In the genomic region with DNA sequence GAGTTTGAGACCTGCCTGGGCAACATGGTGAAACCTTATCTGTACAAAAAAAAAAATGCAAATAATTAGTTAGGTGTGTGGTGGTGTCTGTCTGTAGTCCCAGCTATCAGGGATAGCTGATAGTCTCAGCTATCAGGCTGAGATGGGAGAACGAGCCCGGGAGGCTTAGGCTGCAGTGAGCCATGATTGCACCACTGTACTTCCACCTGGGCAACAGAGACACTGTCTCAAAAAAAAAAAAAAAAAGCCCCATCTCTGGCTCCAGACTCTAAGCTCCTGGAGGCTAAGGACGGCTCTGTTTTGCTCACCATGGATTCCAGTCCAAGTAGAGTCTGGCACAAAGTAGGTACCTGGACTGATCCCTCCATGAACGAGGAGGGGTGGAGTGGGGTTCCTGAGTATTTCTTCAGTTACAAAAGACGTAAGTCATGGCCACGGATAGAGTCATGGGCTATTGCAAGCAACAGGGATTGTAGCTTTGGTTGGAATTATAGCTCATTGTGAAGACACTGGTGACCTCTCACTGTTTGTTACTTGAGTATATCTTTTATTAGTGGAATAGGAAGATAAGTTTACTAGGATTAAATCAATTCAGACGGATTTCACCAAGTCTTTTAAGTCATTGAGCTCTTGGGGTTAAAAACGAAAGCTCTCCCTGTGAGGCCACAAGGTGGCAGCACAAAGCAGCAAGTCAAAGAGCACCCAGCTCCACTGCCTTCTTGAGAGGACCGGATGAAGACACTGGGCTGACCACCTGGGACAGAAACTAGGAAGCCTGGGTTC, we compare ENCODE assay signal across 8 cellular contexts. TPM values are rescaled to one million over a fixed set of nuclear protein-coding genes. Genes with fewer than 3 reads are reported as not detected.
DNase-seq lines count a peak whose midpoint lies in the region; ATAC-seq and TF ChIP-seq lines count a peak whose summit lies in the region.

No MANE protein-coding gene starts in this region.

- peak; percentile 77 for ATAC-seq in HG03521 (IDR thresholded peaks at IDR 0.05; ENCODE audit: unreplicated experiment)
- ATAC-seq in effector memory CD8-positive, alpha-beta T cell (replicated peaks): peak; percentile 81
- peak; percentile 56 for ATAC-seq in memory B cell (ENCODE audit: low read depth)
- ATAC-seq in HG03442 (IDR thresholded peaks at IDR 0.05; ENCODE audit: unreplicated experiment): no peak

- H3K9me3 Mint-ChIP-seq in activated CD4-positive, alpha-beta memory T cell treated with anti-CD3 and anti-CD28 coated beads, Interleukin-2, amount 10 ng/mL, durations not matched to agents 7 days and 5 days: no peaks in the 10 kb centered on the region
- H3K9me3 Mint-ChIP-seq in effector memory CD8-positive, alpha-beta T cell: no peaks in the 10 kb centered on the region
- no peaks in the 10 kb centered on the region for H3K9me3 Mint-ChIP-seq in memory B cell

- peaks cover 16% of the 10 kb centered on the region for H3K27me3 Mint-ChIP-seq in activated CD4-positive, alpha-beta memory T cell treated with anti-CD3 and anti-CD28 coated beads, Interleukin-2, amount 10 ng/mL, durations not matched to agents 7 days and 5 days
- H3K27me3 Mint-ChIP-seq in effector memory CD8-positive, alpha-beta T cell: peaks cover 6 to 15% of the 10 kb centered on the region in 2 donors
- peaks cover 9% of the 10 kb centered on the region for H3K27me3 Mint-ChIP-seq in memory B cell

- peak; percentile 88 for TF ChIP-seq CTCF in GM12873 (IDR thresholded peaks at IDR 0.05; ENCODE audit: insufficient read depth, low read depth, low read length, missing control alignments)

- no peaks in the 10 kb centered on the region for H3K36me3 Mint-ChIP-seq in activated CD4-positive, alpha-beta memory T cell treated with anti-CD3 and anti-CD28 coated beads, Interleukin-2, amount 10 ng/mL, durations not matched to agents 7 days and 5 days (ENCODE audit: low read depth)
- H3K36me3 Mint-ChIP-seq in effector memory CD8-positive, alpha-beta T cell (ENCODE audit: insufficient read depth): no peaks in the 10 kb centered on the region
- H3K36me3 Mint-ChIP-seq in memory B cell: no peaks in the 10 kb centered on the region

- POLR2A ChIA-PET in activated CD4-positive, alpha-beta memory T cell treated with anti-CD3 and anti-CD28 coated beads, Interleukin-2, amount 10 ng/mL, durations not matched to agents 7 days and 5 days (lab: Charles Lee): interaction anchor here (1.0 to 3.9 kb wide), 2 partner anchors 51 to 77 kb away, joined by 3 to 44 read pairs; no protein-coding TSS in a partner anchor

- H3K4me1 Mint-ChIP-seq in activated CD4-positive, alpha-beta memory T cell treated with anti-CD3 and anti-CD28 coated beads, Interleukin-2, amount 10 ng/mL, durations not matched to agents 7 days and 5 days: peaks cover 35% of the 10 kb centered on the region
- H3K4me1 Mint-ChIP-seq in effector memory CD8-positive, alpha-beta T cell (ENCODE audit: low read depth in 2 of 2): peaks cover 11 to 14% of the 10 kb centered on the region in 2 donors
- peaks cover 5% of the 10 kb centered on the region for H3K4me1 Mint-ChIP-seq in memory B cell

- peak overlapping the region; percentile 28 for H3K27ac Mint-ChIP-seq in activated CD4-positive, alpha-beta memory T cell treated with anti-CD3 and anti-CD28 coated beads, Interleukin-2, amount 10 ng/mL, durations not matched to agents 7 days and 5 days
- no peak overlapping the region for H3K27ac Mint-ChIP-seq in effector memory CD8-positive, alpha-beta T cell
- H3K27ac Mint-ChIP-seq in memory B cell: no peak overlapping the region

- CTCF ChIA-PET in activated CD4-positive, alpha-beta memory T cell treated with anti-CD3 and anti-CD28 coated beads, Interleukin-2, amount 10 ng/mL, durations not matched to agents 7 days and 5 days (lab: Charles Lee): interaction anchor here (0.6 to 14.0 kb wide), 48 partner anchors 8 to 1639 kb away, joined by 3 to 353 read pairs (median 6); a partner anchor contains a TSS

- H3K4me3 Mint-ChIP-seq in activated CD4-positive, alpha-beta memory T cell treated with anti-CD3 and anti-CD28 coated beads, Interleukin-2, amount 10 ng/mL, durations not matched to agents 7 days and 5 days: no peak overlapping the region
- H3K4me3 Mint-ChIP-seq in effector memory CD8-positive, alpha-beta T cell: peak overlapping the region in 1 of 2 donors; percentile 23
- H3K4me3 Mint-ChIP-seq in memory B cell: no peak overlapping the region

- peak; percentile 46 for DNase-seq in NCI-H82 treated with DMSO at 0.1 percent for 48 hours (lab: John Stamatoyannopoulos, UW; ENCODE audit: unreplicated experiment)
- DNase-seq in activated CD4-positive, alpha-beta memory T cell treated with anti-CD3 and anti-CD28 coated beads, Interleukin-2, amount 10 ng/mL, durations not matched to agents 7 days and 5 days: peak; percentile 82
- peak; percentile 49 to 63 (median 55) for DNase-seq in effector memory CD8-positive, alpha-beta T cell
- peak; percentile 31 to 33 for DNase-seq in memory B cell (ENCODE audit: low spot score in 2 of 2)
- peak; percentile 41 for DNase-seq in stimulated activated CD8-positive, alpha-beta memory T cell treated with anti-CD3 and anti-CD28 coated beads, Interleukin-12 subunit alpha, Interleukin-12 subunit beta, amount 100 ng/mL, for 1 hour (ENCODE audit: low read depth)

RNA-seq across cellular contexts. Expression of a gene that starts 35.6 kb away (rescaled TPM):
- not detected for total RNA-seq in activated CD4-positive, alpha-beta memory T cell treated with anti-CD3 and anti-CD28 coated beads, Interleukin-2, amount 10 ng/mL, durations not matched to agents 7 days and 5 days

RNA-seq across cellular contexts. Expression of a gene that starts 53.9 kb away (rescaled TPM):
- under 1 TPM; 0.08 to 0.13 TPM for total RNA-seq in activated CD4-positive, alpha-beta memory T cell treated with anti-CD3 and anti-CD28 coated beads, Interleukin-2, amount 10 ng/mL, durations not matched to agents 7 days and 5 days

RNA-seq across cellular contexts. Expression of a gene that starts 57.8 kb away (rescaled TPM):
- 100 to 1,000 TPM; 114 to 115 TPM for total RNA-seq in activated CD4-positive, alpha-beta memory T cell treated with anti-CD3 and anti-CD28 coated beads, Interleukin-2, amount 10 ng/mL, durations not matched to agents 7 days and 5 days

Comparison
In these comparisons a context has a peak if more than half of its experiments do, and no peak if none do; other contexts are left out.
1. DNase-seq: peak in every context shown above with its lines; median percentile 82 in activated CD4-positive, alpha-beta memory T cell treated with anti-CD3 and anti-CD28 coated beads, Interleukin-2, amount 10 ng/mL, durations not matched to agents 7 days and 5 days; 55 in effector memory CD8-positive, alpha-beta T cell; 46 in NCI-H82 treated with DMSO at 0.1 percent for 48 hours; 41 in stimulated activated CD8-positive, alpha-beta memory T cell treated with anti-CD3 and anti-CD28 coated beads, Interleukin-12 subunit alpha, Interleukin-12 subunit beta, amount 100 ng/mL, for 1 hour; 32 in memory B cell.